Comparison of ENCODE assay signal across 9 cellular contexts in genomic region chr19:6233827-6234511, GRCh38. TPM values are rescaled to one million over a fixed set of nuclear protein-coding genes. Genes with fewer than 3 reads are reported as not detected.
DNase-seq lines count a peak whose midpoint lies in the region; ATAC-seq and TF ChIP-seq lines count a peak whose summit lies in the region.
"Had no signal": no experiment of that assay in that cellular context is flagged by ENCODE, and none has a peak within 500 bp of the region (broad histone marks: within the 10 kb centered on the region; RNA-seq: fewer than 3 reads in every experiment).

No MANE protein-coding gene starts in this region.

- H3K4me2 ChIP-seq in mammary epithelial cell (ENCODE audit: insufficient read depth, low read depth, low read length) (peak overlapping the region; percentile 78), MM.1S (ENCODE audit: low read depth, low read length) (no peak overlapping the region)

- no peak for TF ChIP-seq POLR2A in right lobe of liver (IDR thresholded peaks at IDR 0.05)

- no peak overlapping the region for H2AFZ ChIP-seq in mammary epithelial cell (ENCODE audit: low read depth, low read length)
- no peak overlapping the region for H2AFZ ChIP-seq in MM.1S (ENCODE audit: low read length)

- peaks cover 86% of the 10 kb centered on the region for H3K79me2 ChIP-seq in mammary epithelial cell (ENCODE audit: insufficient read depth, low read length)
- H3K79me2 ChIP-seq in MM.1S (ENCODE audit: low read length): peaks cover 98% of the 10 kb centered on the region

- CTCF ChIA-PET in mammary epithelial cell (lab: Charles Lee; ENCODE audit: low non-redundant PET) (no interaction called here), A673 (lab: Charles Lee) (no interaction called here)

- intact Hi-C loops in mammary epithelial cell (cut with micrococcal nuclease): no loop called here
- intact Hi-C loops in right lobe of liver (cut with DNase I): no loop called here
- intact Hi-C loops in upper lobe of right lung (cut with DNase I): no loop called here
- intact Hi-C loops in A673 (cut with micrococcal nuclease; ENCODE audit: unreplicated experiment): no loop called here

- peak; percentile 69 to 77 (median 72) for ATAC-seq in right lobe of liver
- peak; percentile 74 for ATAC-seq in upper lobe of right lung

- POLR2A ChIA-PET in A673 (lab: Charles Lee; ENCODE audit: low non-redundant PET): no interaction called here

- H3K27ac ChIP-seq in mammary epithelial cell (ENCODE audit: insufficient read depth, low read depth, low read length) (no peak overlapping the region), right lobe of liver (peak overlapping the region; percentile 34 to 53 (median 44)), upper lobe of right lung (peak overlapping the region; percentile 80), A673 (ENCODE audit: low read depth, low read length, poor library complexity, severe bottlenecking) (no peak overlapping the region), MM.1S (ENCODE audit: low read length) (no peak overlapping the region)

- H3K9me3 ChIP-seq in mammary epithelial cell (replicated peaks; ENCODE audit: insufficient read depth, low read length) (no peaks in the 10 kb centered on the region), right lobe of liver (no peaks in the 10 kb centered on the region), upper lobe of right lung (no peaks in the 10 kb centered on the region), A673 (ENCODE audit: low read depth, low read length, poor library complexity, severe bottlenecking) (no peaks in the 10 kb centered on the region), MM.1S (replicated peaks; ENCODE audit: insufficient read depth, low read length) (no peaks in the 10 kb centered on the region)

- in situ Hi-C loops in mammary epithelial cell (cut with MboI; ENCODE audit: low sequenced_read_pairs in 2 of 2): no loop called here

- DNase-seq in NCI-H82 (lab: John Stamatoyannopoulos, UW) (peak; percentile 24), NCI-H82 treated with DMSO at 0.1 percent for 48 hours (lab: John Stamatoyannopoulos, UW; ENCODE audit: unreplicated experiment) (no peak), mammary epithelial cell (no peak), right lobe of liver (peak; percentile 77 to 89 (median 85)), upper lobe of right lung (peak; percentile 89), A673 (ENCODE audit: low spot score) (no peak), MM.1S (no peak)
- no peak for DNase-seq in activated CD4-positive, alpha-beta T cell treated with anti-CD3 and anti-CD28 coated beads, Interleukin-2, amount 50 U/mL, for 48 hours
- DNase-seq: T-helper 2 cell had no signal

- dilution Hi-C loops in mammary epithelial cell (cut with HindIII; ENCODE audit: low sequenced_read_pairs): no loop called here

- H4K20me1 ChIP-seq in mammary epithelial cell (ENCODE audit: insufficient read depth, low read length) (peaks cover 7% of the 10 kb centered on the region), MM.1S (ENCODE audit: insufficient read depth, low read length) (peaks cover 6% of the 10 kb centered on the region; the same call in 1 of the 2 replicates)

- H3K9ac ChIP-seq in mammary epithelial cell (ENCODE audit: insufficient read depth, low read length) (no peak overlapping the region), MM.1S (ENCODE audit: low read length) (no peak overlapping the region)

- peaks cover 60% of the 10 kb centered on the region for H3K4me1 ChIP-seq in mammary epithelial cell (ENCODE audit: insufficient read depth, low read length)
- peaks cover 0 to 59% (median 22%) of the 10 kb centered on the region in 4 donors for H3K4me1 ChIP-seq in right lobe of liver
- H3K4me1 ChIP-seq in upper lobe of right lung: peaks cover 71% of the 10 kb centered on the region
- peaks cover 16% of the 10 kb centered on the region for H3K4me1 ChIP-seq in A673 (ENCODE audit: insufficient read depth, low read length, poor library complexity, severe bottlenecking)
- H3K4me1 ChIP-seq in MM.1S (ENCODE audit: low read length): no peaks in the 10 kb centered on the region

- H3F3A ChIP-seq in MM.1S (ENCODE audit: insufficient read depth, low read length): no peaks in the 10 kb centered on the region

- TF ChIP-seq CTCF in mammary epithelial cell (conservative IDR thresholded peaks at IDR 0.05 in 1 of 2, IDR thresholded peaks at IDR 0.05 in 1 of 2; ENCODE audit: extremely low read depth in 1 of 2, insufficient read depth in 1 of 2, low read depth in 1 of 2, low read length in 2 of 2) (no peak), right lobe of liver (IDR thresholded peaks at IDR 0.05) (no peak), upper lobe of right lung (IDR thresholded peaks at IDR 0.05) (no peak), A673 (conservative IDR thresholded peaks at IDR 0.05; ENCODE audit: low read depth, low read length) (no peak), MM.1S (IDR thresholded peaks at IDR 0.05; ENCODE audit: low read length) (no peak)

- H3K9me2 ChIP-seq in MM.1S (replicated peaks; ENCODE audit: insufficient read depth, low read length): no peaks in the 10 kb centered on the region

- H3K4me3 ChIP-seq in mammary epithelial cell (replicated peaks in 1 of 3; ENCODE audit: insufficient read depth in 1 of 3, low read depth in 2 of 3, low read length in 3 of 3) (no peak overlapping the region), right lobe of liver (no peak overlapping the region), upper lobe of right lung (peak overlapping the region; percentile 3), A673 (ENCODE audit: low read depth, low read length, poor library complexity, severe bottlenecking) (no peak overlapping the region), MM.1S (ENCODE audit: low read length) (no peak overlapping the region)

- no peaks in the 10 kb centered on the region for H3K27me3 ChIP-seq in mammary epithelial cell (ENCODE audit: insufficient read depth, low read length)
- no peaks in the 10 kb centered on the region for H3K27me3 ChIP-seq in right lobe of liver
- H3K27me3 ChIP-seq in upper lobe of right lung: no peaks in the 10 kb centered on the region
- no peaks in the 10 kb centered on the region for H3K27me3 ChIP-seq in A673 (replicated peaks; ENCODE audit: insufficient read depth, low read depth, low read length, poor library complexity)
- H3K27me3 ChIP-seq in MM.1S (replicated peaks; ENCODE audit: insufficient read depth, low read length): no peaks in the 10 kb centered on the region

- H3K36me3 ChIP-seq in mammary epithelial cell (ENCODE audit: insufficient read depth, low read length) (no peaks in the 10 kb centered on the region), right lobe of liver (peaks cover 0 to 6% (median 2%) of the 10 kb centered on the region in 4 donors), upper lobe of right lung (peaks cover 9% of the 10 kb centered on the region), A673 (ENCODE audit: insufficient read depth, low read length, poor library complexity, severe bottlenecking) (peaks cover 5% of the 10 kb centered on the region), MM.1S (replicated peaks; ENCODE audit: insufficient read depth, low read length) (no peaks in the 10 kb centered on the region)

- BruUV-seq in mammary epithelial cell (replicated peaks; lab: Mats Ljungman, UMichigan): no TSS peak
- BruUV-seq in A673 (replicated peaks; lab: Mats Ljungman, UMichigan): no TSS peak

- WGBS in mammary epithelial cell (ENCODE audit: low coverage, missing lambda C conversion rate): 56% methylated on average over 8 of the region's 21 CpGs
- WGBS in right lobe of liver (ENCODE audit: insufficient coverage, low coverage, low lambda C conversion rate, missing lambda C conversion rate): 22% methylated on average over 9 of the region's 21 CpGs

RNA-seq across cellular contexts. Expression of gene MLLT1, which starts 45.8 kb away (rescaled TPM):
- total RNA-seq in mammary epithelial cell: 10 to 100 TPM in 1 of 2 donors, 1 to 10 TPM in 1; 5.8 to 45.4 TPM
- 16.9 TPM for polyA plus RNA-seq in mammary epithelial cell
- 14.5 TPM for polyA minus RNA-seq in mammary epithelial cell
- total RNA-seq in right lobe of liver: 10 to 100 TPM; 11.3 to 24.3 (median 15.3) TPM
- 73.4 TPM for total RNA-seq in upper lobe of right lung
- total RNA-seq in A673 (2021): 80.1 and 88.6 TPM in 2 replicates

Comparison
In these comparisons a context has a peak if more than half of its experiments do, and no peak if none do; other contexts are left out.
1. DNase-seq: peak in NCI-H82 (single experiment), right lobe of liver (3 of 3) and upper lobe of right lung (single experiment); none in NCI-H82 treated with DMSO at 0.1 percent for 48 hours (single experiment), mammary epithelial cell (single experiment), A673 (single experiment), activated CD4-positive, alpha-beta T cell treated with anti-CD3 and anti-CD28 coated beads, Interleukin-2, amount 50 U/mL, for 48 hours (0 of 2) and MM.1S (single experiment).
2. H3K27ac ChIP-seq: peak in right lobe of liver (3 of 3) and upper lobe of right lung (single experiment); none in mammary epithelial cell (single experiment), A673 (single experiment) and MM.1S (single experiment).